Comparison of ENCODE assay signal across 35 cellular contexts in the genomic region with DNA sequence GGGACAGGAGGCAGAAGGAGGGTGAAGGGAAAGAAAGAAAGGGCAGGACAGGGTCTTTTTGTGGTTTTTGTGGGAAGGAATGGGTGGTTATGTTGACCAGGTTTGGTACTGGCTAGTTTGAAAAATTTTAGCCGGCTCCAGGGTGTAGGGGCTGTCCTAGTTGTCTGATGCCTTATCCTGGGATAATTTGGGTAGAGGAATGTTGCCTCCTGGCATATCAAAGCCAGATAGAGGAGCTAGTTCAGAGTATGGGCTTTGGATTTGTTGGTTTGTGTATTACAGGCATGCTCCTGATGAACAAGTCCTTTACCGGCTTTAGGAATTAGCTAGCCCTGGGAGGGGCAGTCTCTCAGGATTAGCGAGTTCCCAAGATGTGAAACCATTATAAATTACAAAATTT.
"Had no signal": no experiment of that assay in that cellular context is flagged by ENCODE, and none has a peak within 500 bp of the region (broad histone marks: within the 10 kb centered on the region; RNA-seq: fewer than 3 reads in every experiment).

No MANE protein-coding gene starts in this region.

- H3K36me3 ChIP-seq: adrenal gland, ascending aorta, breast epithelium, cardiac muscle cell, gastroesophageal sphincter, heart right ventricle had no signal

- H3K27ac Mint-ChIP-seq: activated CD4-positive, alpha-beta memory T cell treated with anti-CD3 and anti-CD28 coated beads for 36 hours; activated CD4-positive, alpha-beta T cell treated with anti-CD3 and anti-CD28 coated beads for 36 hours; activated CD4-positive, alpha-beta T cell treated with anti-CD3 and anti-CD28 coated beads, Interleukin-2, amount 10 ng/mL, durations not matched to agents 24 days and 14 days; activated CD8-positive, alpha-beta memory T cell treated with anti-CD3 and anti-CD28 coated beads, Interleukin-2, amount 10 ng/mL, durations not matched to agents 7 days and 5 days; activated CD8-positive, alpha-beta T cell treated with anti-CD3 and anti-CD28 coated beads, Interleukin-2, amount 10 ng/mL, durations not matched to agents 7 days and 5 days; activated naive CD4-positive, alpha-beta T cell treated with anti-CD3 and anti-CD28 coated beads for 36 hours; activated naive CD4-positive, alpha-beta T cell treated with anti-CD3 and anti-CD28 coated beads, Interleukin-2, amount 50 U/mL, for 24 hours; activated naive CD8-positive, alpha-beta T cell treated with anti-CD3 and anti-CD28 coated beads for 36 hours; activated naive CD8-positive, alpha-beta T cell treated with anti-CD3 and anti-CD28 coated beads, Interleukin-2, amount 50 U/mL, for 24 hours; activated T-helper 1 cell treated with anti-CD3 and anti-CD28 coated beads, Interleukin-12 subunit alpha, Interleukin-12 subunit beta, Interleukin-2, Interleukin-4 antibody, amounts not matched to agents 30 ng/mL and 10 ng/mL and 1 ng/mL, durations not matched to agents 14 hours and 24 hours and 36 hours; activated T-helper 2 cell treated with anti-CD3 and anti-CD28 coated beads, Interferon-gamma antibody, Interleukin-2, Interleukin-4, amounts not matched to agents 10 μg/mL and 5 μg/mL and 100 μg/mL, durations not matched to agents 14 hours and 24 hours and 36 hours; brain; dendritic cell treated with granulocyte-macrophage colony-stimulating factor and Interleukin-4, amounts not matched to agents 40 ng/mL and 50 ng/mL, for 4 days; effector memory CD8-positive, alpha-beta T cell had no signal

- H2AFZ ChIP-seq: hepatocyte had no signal

- H3K4me1 ChIP-seq: adrenal gland, ascending aorta, breast epithelium, heart right ventricle had no signal

- H3K27me3 Mint-ChIP-seq: activated CD4-positive, alpha-beta memory T cell treated with anti-CD3 and anti-CD28 coated beads for 36 hours; activated CD8-positive, alpha-beta memory T cell treated with anti-CD3 and anti-CD28 coated beads, Interleukin-2, amount 10 ng/mL, durations not matched to agents 7 days and 5 days had no signal

- H3K36me3 Mint-ChIP-seq: activated CD4-positive, alpha-beta memory T cell treated with anti-CD3 and anti-CD28 coated beads for 36 hours; activated CD8-positive, alpha-beta memory T cell treated with anti-CD3 and anti-CD28 coated beads, Interleukin-2, amount 10 ng/mL, durations not matched to agents 7 days and 5 days; activated naive CD4-positive, alpha-beta T cell treated with anti-CD3 and anti-CD28 coated beads, Interleukin-2, amount 50 U/mL, for 24 hours; activated naive CD8-positive, alpha-beta T cell treated with anti-CD3 and anti-CD28 coated beads for 36 hours; brain had no signal

- H3K4me2 ChIP-seq: hepatocyte had no signal

- H3K4me1 Mint-ChIP-seq: activated CD4-positive, alpha-beta T cell treated with anti-CD3 and anti-CD28 coated beads for 36 hours; activated CD4-positive, alpha-beta T cell treated with anti-CD3 and anti-CD28 coated beads, Interleukin-2, amount 10 ng/mL, durations not matched to agents 24 days and 14 days; activated CD8-positive, alpha-beta memory T cell treated with anti-CD3 and anti-CD28 coated beads, Interleukin-2, amount 10 ng/mL, durations not matched to agents 7 days and 5 days; activated naive CD4-positive, alpha-beta T cell treated with anti-CD3 and anti-CD28 coated beads, Interleukin-2, amount 50 U/mL, for 24 hours; activated naive CD8-positive, alpha-beta T cell treated with anti-CD3 and anti-CD28 coated beads for 36 hours; activated naive CD8-positive, alpha-beta T cell treated with anti-CD3 and anti-CD28 coated beads, Interleukin-2, amount 50 U/mL, for 24 hours had no signal

- H3K27ac ChIP-seq: adrenal gland, ascending aorta, breast epithelium, cardiac muscle cell, coronary artery, epithelial cell of prostate, heart right ventricle, hepatocyte had no signal

- H3K4me3 Mint-ChIP-seq: activated CD4-positive, alpha-beta memory T cell treated with anti-CD3 and anti-CD28 coated beads for 36 hours; activated CD4-positive, alpha-beta T cell treated with anti-CD3 and anti-CD28 coated beads for 36 hours; activated CD4-positive, alpha-beta T cell treated with anti-CD3 and anti-CD28 coated beads, Interleukin-2, amount 10 ng/mL, durations not matched to agents 24 days and 14 days; activated CD8-positive, alpha-beta memory T cell treated with anti-CD3 and anti-CD28 coated beads, Interleukin-2, amount 10 ng/mL, durations not matched to agents 7 days and 5 days; activated CD8-positive, alpha-beta T cell treated with anti-CD3 and anti-CD28 coated beads, Interleukin-2, amount 10 ng/mL, durations not matched to agents 7 days and 5 days; activated naive CD4-positive, alpha-beta T cell treated with anti-CD3 and anti-CD28 coated beads for 36 hours; activated naive CD4-positive, alpha-beta T cell treated with anti-CD3 and anti-CD28 coated beads, Interleukin-2, amount 50 U/mL, for 24 hours; activated naive CD8-positive, alpha-beta T cell treated with anti-CD3 and anti-CD28 coated beads for 36 hours; activated naive CD8-positive, alpha-beta T cell treated with anti-CD3 and anti-CD28 coated beads, Interleukin-2, amount 50 U/mL, for 24 hours; activated T-helper 1 cell treated with anti-CD3 and anti-CD28 coated beads, Interleukin-12 subunit alpha, Interleukin-12 subunit beta, Interleukin-2, Interleukin-4 antibody, amounts not matched to agents 30 ng/mL and 10 ng/mL and 1 ng/mL, durations not matched to agents 14 hours and 24 hours and 36 hours; brain; dendritic cell treated with granulocyte-macrophage colony-stimulating factor and Interleukin-4, amounts not matched to agents 40 ng/mL and 50 ng/mL, for 4 days; effector memory CD8-positive, alpha-beta T cell had no signal

- DNase-seq: activated CD4-positive, alpha-beta memory T cell treated with anti-CD3 and anti-CD28 coated beads for 36 hours; activated CD4-positive, alpha-beta T cell treated with anti-CD3 and anti-CD28 coated beads for 36 hours; activated CD4-positive, alpha-beta T cell treated with anti-CD3 and anti-CD28 coated beads, Interleukin-2, amount 10 ng/mL, durations not matched to agents 24 days and 14 days; activated CD4-positive, CD25-positive, alpha-beta regulatory T cell; activated CD4-positive, CD25-positive, alpha-beta regulatory T cell treated with anti-CD3 and anti-CD28 coated beads, Interleukin-2, amount 50 U/mL, for 72 hours; activated CD8-positive, alpha-beta memory T cell treated with anti-CD3 and anti-CD28 coated beads, Interleukin-2, amount 10 ng/mL, durations not matched to agents 7 days and 5 days; activated CD8-positive, alpha-beta memory T cell treated with anti-CD3 and anti-CD28 coated beads, Interleukin-2, amount 50 U/mL, for 4 hours; activated CD8-positive, alpha-beta T cell treated with anti-CD3 and anti-CD28 coated beads, Interleukin-2, amount 10 ng/mL, durations not matched to agents 7 days and 5 days; activated effector memory CD4-positive, alpha-beta T cell treated with anti-CD3 and anti-CD28 coated beads, Interleukin-2, amount 50 U/mL, for 16 hours; activated naive CD4-positive, alpha-beta T cell treated with anti-CD3 and anti-CD28 coated beads for 36 hours; activated naive CD8-positive, alpha-beta T cell treated with anti-CD3 and anti-CD28 coated beads for 36 hours; activated naive CD8-positive, alpha-beta T cell treated with anti-CD3 and anti-CD28 coated beads, Interleukin-2, amount 50 U/mL, for 24 hours; activated T-cell treated with anti-CD3 and anti-CD28 coated beads, Interleukin-2, amount 50 U/mL, for 1 hour; activated T-cell treated with anti-CD3 and anti-CD28 coated beads, Interleukin-2, amount 50 U/mL, for 48 hours; adrenal gland; amygdala; central memory CD4-positive, alpha-beta T cell; cerebellar nuclear complex; effector CD4-positive, alpha-beta T cell; effector memory CD8-positive, alpha-beta T cell; foreskin melanocyte; heart right ventricle; T-helper 2 cell had no signal

- H3K9me3 ChIP-seq: adrenal gland, ascending aorta, breast epithelium, gastroesophageal sphincter, heart right ventricle had no signal

- H3K4me3 ChIP-seq: adrenal gland, ascending aorta, breast epithelium, cardiac muscle cell, coronary artery, gastroesophageal sphincter, heart right ventricle, hepatocyte had no signal

- H3K9me3 Mint-ChIP-seq: activated CD4-positive, alpha-beta memory T cell treated with anti-CD3 and anti-CD28 coated beads for 36 hours; activated CD4-positive, alpha-beta T cell treated with anti-CD3 and anti-CD28 coated beads, Interleukin-2, amount 10 ng/mL, durations not matched to agents 24 days and 14 days; activated naive CD4-positive, alpha-beta T cell treated with anti-CD3 and anti-CD28 coated beads for 36 hours; activated naive CD4-positive, alpha-beta T cell treated with anti-CD3 and anti-CD28 coated beads, Interleukin-2, amount 50 U/mL, for 24 hours; activated naive CD8-positive, alpha-beta T cell treated with anti-CD3 and anti-CD28 coated beads for 36 hours; activated naive CD8-positive, alpha-beta T cell treated with anti-CD3 and anti-CD28 coated beads, Interleukin-2, amount 50 U/mL, for 24 hours; activated T-helper 1 cell treated with anti-CD3 and anti-CD28 coated beads, Interleukin-12 subunit alpha, Interleukin-12 subunit beta, Interleukin-2, Interleukin-4 antibody, amounts not matched to agents 30 ng/mL and 10 ng/mL and 1 ng/mL, durations not matched to agents 14 hours and 24 hours and 36 hours; activated T-helper 2 cell treated with anti-CD3 and anti-CD28 coated beads, Interferon-gamma antibody, Interleukin-2, Interleukin-4, amounts not matched to agents 10 μg/mL and 5 μg/mL and 100 μg/mL, durations not matched to agents 14 hours and 24 hours and 36 hours; brain; dendritic cell treated with granulocyte-macrophage colony-stimulating factor and Interleukin-4, amounts not matched to agents 40 ng/mL and 50 ng/mL, for 4 days had no signal

- ATAC-seq: activated CD4-positive, alpha-beta T cell treated with anti-CD3 and anti-CD28 coated beads for 36 hours; activated CD8-positive, alpha-beta memory T cell treated with anti-CD3 and anti-CD28 coated beads, Interleukin-2, amount 10 ng/mL, durations not matched to agents 7 days and 5 days; activated CD8-positive, alpha-beta T cell treated with anti-CD3 and anti-CD28 coated beads, Interleukin-2, amount 10 ng/mL, durations not matched to agents 7 days and 5 days; activated naive CD8-positive, alpha-beta T cell treated with anti-CD3 and anti-CD28 coated beads, Interleukin-2, amount 50 U/mL, for 24 hours; effector memory CD8-positive, alpha-beta T cell; gastroesophageal sphincter; heart right ventricle had no signal

- H3K27me3 ChIP-seq: adrenal gland, ascending aorta, breast epithelium, cardiac muscle cell, gastroesophageal sphincter, hepatocyte had no signal
